ENCODE assay signal across 20 cellular contexts in the genomic region with DNA sequence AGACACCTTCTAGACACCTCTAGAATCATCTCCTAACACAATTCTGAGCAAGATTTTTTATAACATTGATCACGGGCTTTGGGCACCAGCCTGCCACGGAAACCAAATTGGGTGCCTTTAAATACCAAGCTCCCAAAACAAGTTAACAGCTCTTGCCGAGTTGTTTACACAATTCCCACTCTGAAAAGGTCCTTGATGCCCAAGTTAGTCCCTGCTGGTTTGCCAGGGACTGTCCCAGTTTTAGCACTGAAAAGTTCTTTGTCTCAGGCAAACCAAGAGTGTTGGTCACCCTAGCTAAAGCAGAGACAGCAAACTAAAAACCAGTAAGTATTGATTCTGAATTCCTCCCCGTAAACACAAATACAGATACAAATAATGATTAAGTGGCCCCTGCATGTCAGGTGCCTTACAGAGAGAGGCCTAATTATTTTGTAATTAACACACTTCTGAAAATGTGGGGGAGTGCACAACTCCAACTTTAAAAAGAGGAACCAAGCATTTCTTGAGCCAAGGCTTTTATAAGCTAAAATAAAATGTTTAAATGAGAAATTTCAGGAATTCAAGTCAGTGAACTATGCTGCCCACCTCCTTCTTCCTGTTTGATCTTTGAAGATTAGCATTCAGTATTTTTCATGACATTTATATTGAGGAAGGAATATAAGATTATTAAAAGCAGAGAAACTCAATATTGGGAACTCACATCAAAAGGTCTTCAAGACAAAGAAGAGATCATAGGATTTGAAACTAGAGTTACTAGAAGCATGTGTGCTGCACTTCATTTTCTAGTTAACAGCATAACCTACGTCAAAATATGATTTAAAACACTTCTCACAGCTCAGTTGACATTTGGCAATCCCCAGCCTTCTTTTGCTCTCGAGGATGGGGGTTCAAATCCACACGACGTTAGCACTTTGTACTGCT. TPM values are rescaled to one million over a fixed set of nuclear protein-coding genes. Genes with fewer than 3 reads are reported as not detected.
A peak's percentile ranks its signal among the peaks of the same experiment; 100 is the strongest.
DNase-seq lines count a peak whose midpoint lies in the region; FAIRE-seq and TF ChIP-seq lines count a peak whose summit lies in the region.
"Had no signal": no experiment of that assay in that cellular context is flagged by ENCODE, and none has a peak within 500 bp of the region (broad histone marks: within the 10 kb centered on the region; RNA-seq: fewer than 3 reads in every experiment).

No MANE protein-coding gene starts in this region.

- H3K27me3 ChIP-seq in ACC112 (ENCODE audit: insufficient read depth, low read length): no peaks in the 10 kb centered on the region
- no peaks in the 10 kb centered on the region for H3K27me3 ChIP-seq in astrocyte (ENCODE audit: insufficient read depth, low read length)
- H3K27me3 ChIP-seq: colonic mucosa, gastroesophageal sphincter, stomach had no signal

- H3K27me3 Mint-ChIP-seq in astrocyte (ENCODE audit: low read depth, unreplicated experiment): no peaks in the 10 kb centered on the region
- H3K27me3 Mint-ChIP-seq: activated B cell treated with CpG ODN at 0.5 μM for 24 hours; naive thymus-derived CD4-positive, alpha-beta T cell had no signal

- no peak for TF ChIP-seq CTCF in astrocyte (IDR thresholded peaks at IDR 0.05; ENCODE audit: insufficient read depth, low read depth, low read length)

- H3K4me1 ChIP-seq in ACC112 (ENCODE audit: control insufficient read depth, insufficient read depth, low read length, unreplicated experiment) (peaks cover 4% of the 10 kb centered on the region), astrocyte (ENCODE audit: insufficient read depth, low read length) (no peaks in the 10 kb centered on the region)
- H3K4me1 ChIP-seq: colonic mucosa had no signal

- H3K4me2 ChIP-seq in astrocyte (ENCODE audit: low read length): no peak overlapping the region

- no peak overlapping the region for H3K27ac ChIP-seq in ACC112 (ENCODE audit: low read depth, low read length)
- no peak overlapping the region for H3K27ac ChIP-seq in astrocyte (ENCODE audit: low read depth, low read length)
- H3K27ac ChIP-seq: colonic mucosa, gastroesophageal sphincter, stomach had no signal

- H2AFZ ChIP-seq in ACC112 (ENCODE audit: low read length, unreplicated experiment): peak overlapping the region; percentile 58
- no peak overlapping the region for H2AFZ ChIP-seq in astrocyte (ENCODE audit: low read depth, low read length)

- H3K4me1 Mint-ChIP-seq in astrocyte (ENCODE audit: low read depth, unreplicated experiment): peaks cover 13% of the 10 kb centered on the region
- H3K4me1 Mint-ChIP-seq: activated B cell treated with CpG ODN at 0.5 μM for 24 hours; naive thymus-derived CD4-positive, alpha-beta T cell had no signal

- peak; percentile 1 to 32 for DNase-seq in Kasumi-1 (lab: John Stamatoyannopoulos, UW)
- DNase-seq in astrocyte (ENCODE audit: low read depth): no peak
- peak; percentile 44 for DNase-seq in midbrain (lab: John Stamatoyannopoulos, UW)
- no peak for DNase-seq in NCI-H1694 treated with DMSO at 0.1 percent for 48 hours (lab: John Stamatoyannopoulos, UW)
- DNase-seq in GDM1 (lab: John Stamatoyannopoulos, UW): no peak
- no peak for DNase-seq in HEK293T (ENCODE audit: extremely low spot score)
- DNase-seq in NCI-H187 (lab: John Stamatoyannopoulos, UW): no peak
- DNase-seq: activated B cell treated with CpG ODN at 0.5 μM for 24 hours; amniotic stem cell; colonic mucosa; COR-L47; naive thymus-derived CD4-positive, alpha-beta T cell; NCI-H510A treated with DMSO at 0.1 percent for 48 hours; stomach had no signal

- H3K9me3 Mint-ChIP-seq in astrocyte (ENCODE audit: unreplicated experiment): peaks cover 6% of the 10 kb centered on the region
- H3K9me3 Mint-ChIP-seq: activated B cell treated with CpG ODN at 0.5 μM for 24 hours; naive thymus-derived CD4-positive, alpha-beta T cell had no signal

- H3K27ac Mint-ChIP-seq in astrocyte (ENCODE audit: unreplicated experiment): peak overlapping the region; percentile 17
- H3K27ac Mint-ChIP-seq: activated B cell treated with CpG ODN at 0.5 μM for 24 hours; naive thymus-derived CD4-positive, alpha-beta T cell had no signal

- FAIRE-seq in astrocyte (lab: Jason Lieb, UNC): no peak
- FAIRE-seq: H54 had no signal

- CTCF ChIA-PET in HEK293T (lab: Yijun Ruan, JAX): no interaction called here

- H3K79me2 ChIP-seq in ACC112 (ENCODE audit: control insufficient read depth, insufficient read depth, low read length, unreplicated experiment) (no peaks in the 10 kb centered on the region), astrocyte (ENCODE audit: insufficient read depth, low read length) (no peaks in the 10 kb centered on the region)

- POLR2A ChIA-PET in HEK293T (lab: Yijun Ruan, JAX): no interaction called here

- H3K4me3 ChIP-seq in ACC112 (ENCODE audit: low read depth, low read length): no peak overlapping the region
- H3K4me3 ChIP-seq in astrocyte (ENCODE audit: insufficient read depth, low read depth, low read length): no peak overlapping the region
- H3K4me3 ChIP-seq: colonic mucosa, gastroesophageal sphincter, stomach had no signal

- no peaks in the 10 kb centered on the region for H4K20me1 ChIP-seq in astrocyte (ENCODE audit: insufficient read depth, low read length)

- H3K9ac ChIP-seq in astrocyte (ENCODE audit: low read length): no peak overlapping the region

- no peak overlapping the region for H3K4me3 Mint-ChIP-seq in astrocyte (ENCODE audit: unreplicated experiment)
- H3K4me3 Mint-ChIP-seq: activated B cell treated with CpG ODN at 0.5 μM for 24 hours; naive thymus-derived CD4-positive, alpha-beta T cell had no signal

- H3K36me3 Mint-ChIP-seq in astrocyte (ENCODE audit: low read depth, unreplicated experiment): peaks cover 2% of the 10 kb centered on the region
- H3K36me3 Mint-ChIP-seq: naive thymus-derived CD4-positive, alpha-beta T cell had no signal

- H3K36me3 ChIP-seq in ACC112 (ENCODE audit: insufficient read depth, low read length) (no peaks in the 10 kb centered on the region), astrocyte (ENCODE audit: insufficient read depth, low read length) (no peaks in the 10 kb centered on the region)
- H3K36me3 ChIP-seq: colonic mucosa, gastroesophageal sphincter, stomach had no signal

- H3K9me3 ChIP-seq in astrocyte (ENCODE audit: insufficient read depth, low read depth, low read length): no peaks in the 10 kb centered on the region
- H3K9me3 ChIP-seq: colonic mucosa, gastroesophageal sphincter, stomach had no signal

TF ChIP-seq in HEK293T, 16 proteins besides CTCF, POLR2A, EP300 and RAD21:
- TF ChIP-seq FOXK2 (IDR thresholded peaks at IDR 0.05) (no peak), ELF4 (IDR thresholded peaks at IDR 0.05) (no peak), FOXM1 (IDR thresholded peaks at IDR 0.05; ENCODE audit: borderline replicate concordance) (no peak), LEF1 (IDR thresholded peaks at IDR 0.05; ENCODE audit: borderline replicate concordance) (no peak), ARNT (IDR thresholded peaks at IDR 0.05) (no peak), SP1 (IDR thresholded peaks at IDR 0.05) (no peak), ZNF384 (IDR thresholded peaks at IDR 0.05) (no peak), SUZ12 (IDR thresholded peaks at IDR 0.05) (no peak), FOXA1 (IDR thresholded peaks at IDR 0.05) (no peak)
- TF ChIP-seq, protein P1, sequence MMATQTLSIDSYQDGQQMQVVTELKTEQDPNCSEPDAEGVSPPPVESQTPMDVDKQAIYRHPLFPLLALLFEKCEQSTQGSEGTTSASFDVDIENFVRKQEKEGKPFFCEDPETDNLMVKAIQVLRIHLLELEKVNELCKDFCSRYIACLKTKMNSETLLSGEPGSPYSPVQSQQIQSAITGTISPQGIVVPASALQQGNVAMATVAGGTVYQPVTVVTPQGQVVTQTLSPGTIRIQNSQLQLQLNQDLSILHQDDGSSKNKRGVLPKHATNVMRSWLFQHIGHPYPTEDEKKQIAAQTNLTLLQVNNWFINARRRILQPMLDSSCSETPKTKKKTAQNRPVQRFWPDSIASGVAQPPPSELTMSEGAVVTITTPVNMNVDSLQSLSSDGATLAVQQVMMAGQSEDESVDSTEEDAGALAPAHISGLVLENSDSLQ (IDR thresholded peaks at IDR 0.05): no peak

RNA-seq across cellular contexts. Expression of a gene that starts 9.0 kb away (rescaled TPM):
- not detected in 2 replicates for total RNA-seq in astrocyte
- total RNA-seq: activated B cell treated with CpG ODN at 0.5 μM for 24 hours; colonic mucosa; gastroesophageal sphincter; lower leg skin; naive thymus-derived CD4-positive, alpha-beta T cell; pulmonary artery endothelial cell; stomach; T-helper 1 cell treated with Interleukin-12 subunit alpha and Interleukin-12 subunit beta and Interleukin-4 antibody, amounts not matched to agents 30 ng/mL and 1 ng/mL, for 36 hours had no signal

Comparison
In these comparisons a context has a peak if more than half of its experiments do, and no peak if none do; other contexts are left out.
1. DNase-seq: peak in Kasumi-1 (2 of 2) and midbrain (single experiment); none in astrocyte (single experiment), NCI-H1694 treated with DMSO at 0.1 percent for 48 hours (single experiment), GDM1 (single experiment), HEK293T (single experiment) and NCI-H187 (0 of 2).